ENCODE assay signal across 13 cellular contexts in the genomic region with DNA sequence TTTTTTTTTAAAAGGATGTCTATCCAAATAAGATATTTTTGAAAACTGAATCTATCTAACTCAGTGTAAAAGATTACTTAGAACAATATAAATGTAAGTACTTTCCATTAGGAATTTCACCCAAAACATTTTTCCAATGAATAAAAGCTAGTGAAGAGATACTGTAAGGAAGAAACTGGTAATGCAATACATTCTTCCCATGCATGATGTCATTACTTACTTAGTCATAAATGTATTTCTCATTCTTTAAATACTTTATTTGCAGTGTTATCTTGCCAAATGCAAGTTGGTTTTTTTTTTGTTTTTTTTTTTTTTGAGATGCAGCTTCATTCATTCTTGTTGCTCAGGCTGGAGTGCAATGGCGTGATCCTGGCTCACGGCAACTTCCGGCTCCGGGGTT.
"Had no signal": no experiment of that assay in that cellular context is flagged by ENCODE, and none has a peak within 500 bp of the region (broad histone marks: within the 10 kb centered on the region; RNA-seq: fewer than 3 reads in every experiment).

No MANE protein-coding gene starts in this region.

- H3K9me3 ChIP-seq: suprapubic skin, upper lobe of left lung had no signal

- DNase-seq: activated CD4-positive, alpha-beta memory T cell treated with anti-CD3 and anti-CD28 coated beads for 36 hours; activated CD4-positive, CD25-positive, alpha-beta regulatory T cell treated with anti-CD3 and anti-CD28 coated beads, Interleukin-2, amount 50 U/mL, for 72 hours; activated gamma-delta T cell treated with Interleukin-2 at 50 U/mL for 16 hours; activated naive CD8-positive, alpha-beta T cell treated with anti-CD3 and anti-CD28 coated beads, Interleukin-2, amount 10 ng/mL, durations not matched to agents 7 days and 5 days; activated T-cell treated with anti-CD3 and anti-CD28 coated beads, Interleukin-2, amount 50 U/mL, for 48 hours; aorta; hippocampal formation; stimulated activated CD4-positive, alpha-beta T cell treated with anti-CD3 and anti-CD28 coated beads, Interleukin-2, amount 100 ng/mL, for 48 hours; stimulated activated naive CD4-positive, alpha-beta T cell treated with Interleukin-2 at 50 U/mL for 16 hours; upper lobe of left lung had no signal

- H3K4me1 Mint-ChIP-seq: activated naive CD8-positive, alpha-beta T cell treated with anti-CD3 and anti-CD28 coated beads, Interleukin-2, amount 10 ng/mL, durations not matched to agents 7 days and 5 days; neural crest cell had no signal

- H3K27me3 ChIP-seq: suprapubic skin, upper lobe of left lung had no signal

- H3K27ac Mint-ChIP-seq: activated CD4-positive, alpha-beta memory T cell treated with anti-CD3 and anti-CD28 coated beads for 36 hours; activated naive CD8-positive, alpha-beta T cell treated with anti-CD3 and anti-CD28 coated beads, Interleukin-2, amount 10 ng/mL, durations not matched to agents 7 days and 5 days; mesothelial cell of epicardium had no signal

- H3K4me3 Mint-ChIP-seq: activated CD4-positive, alpha-beta memory T cell treated with anti-CD3 and anti-CD28 coated beads for 36 hours; activated naive CD8-positive, alpha-beta T cell treated with anti-CD3 and anti-CD28 coated beads, Interleukin-2, amount 10 ng/mL, durations not matched to agents 7 days and 5 days; mesothelial cell of epicardium; neural crest cell had no signal

- H3K36me3 Mint-ChIP-seq: activated CD4-positive, alpha-beta memory T cell treated with anti-CD3 and anti-CD28 coated beads for 36 hours; activated naive CD8-positive, alpha-beta T cell treated with anti-CD3 and anti-CD28 coated beads, Interleukin-2, amount 10 ng/mL, durations not matched to agents 7 days and 5 days; mesothelial cell of epicardium had no signal

- H3K27me3 Mint-ChIP-seq: activated CD4-positive, alpha-beta memory T cell treated with anti-CD3 and anti-CD28 coated beads for 36 hours; activated naive CD8-positive, alpha-beta T cell treated with anti-CD3 and anti-CD28 coated beads, Interleukin-2, amount 10 ng/mL, durations not matched to agents 7 days and 5 days had no signal

- H3K4me3 ChIP-seq: suprapubic skin, upper lobe of left lung had no signal

- H3K27ac ChIP-seq: suprapubic skin, upper lobe of left lung had no signal

- H3K36me3 ChIP-seq: suprapubic skin, upper lobe of left lung had no signal

- H3K9me3 Mint-ChIP-seq: activated CD4-positive, alpha-beta memory T cell treated with anti-CD3 and anti-CD28 coated beads for 36 hours; activated naive CD8-positive, alpha-beta T cell treated with anti-CD3 and anti-CD28 coated beads, Interleukin-2, amount 10 ng/mL, durations not matched to agents 7 days and 5 days; mesothelial cell of epicardium; neural crest cell had no signal

- H3K4me1 ChIP-seq: suprapubic skin had no signal
